10 cellular contexts compared by ENCODE assay signal in genomic region chr2:235611756-235612155, GRCh38.
"Had no signal": no experiment of that assay in that cellular context is flagged by ENCODE, and none has a peak within 500 bp of the region (broad histone marks: within the 10 kb centered on the region; RNA-seq: fewer than 3 reads in every experiment).

No MANE protein-coding gene starts in this region.

- H3K4me3 Mint-ChIP-seq: activated CD4-positive, alpha-beta memory T cell treated with anti-CD3 and anti-CD28 coated beads for 36 hours; activated naive CD4-positive, alpha-beta T cell treated with anti-CD3 and anti-CD28 coated beads for 36 hours; naive thymus-derived CD8-positive, alpha-beta T cell; stimulated activated naive CD8-positive, alpha-beta T cell treated with anti-CD3 and anti-CD28 coated beads, Interleukin-15, Interleukin-2, amounts not matched to agents 100 ng/mL and 50 ng/mL, for 24 hours; T-helper 2 cell treated with Interferon-gamma antibody and Interleukin-4, amounts not matched to agents 5 μg/mL and 100 μg/mL, for 36 hours had no signal

- H3K9me3 ChIP-seq: heart right ventricle, thoracic aorta had no signal

- H3K4me3 ChIP-seq: cardiac muscle cell, heart right ventricle, thoracic aorta had no signal

- H3K36me3 Mint-ChIP-seq: activated CD4-positive, alpha-beta memory T cell treated with anti-CD3 and anti-CD28 coated beads for 36 hours; naive thymus-derived CD8-positive, alpha-beta T cell had no signal

- H3K27ac ChIP-seq: cardiac muscle cell, heart right ventricle, thoracic aorta had no signal

- H3K9me3 Mint-ChIP-seq: activated CD4-positive, alpha-beta memory T cell treated with anti-CD3 and anti-CD28 coated beads for 36 hours; activated naive CD4-positive, alpha-beta T cell treated with anti-CD3 and anti-CD28 coated beads for 36 hours; naive thymus-derived CD8-positive, alpha-beta T cell; stimulated activated naive CD8-positive, alpha-beta T cell treated with anti-CD3 and anti-CD28 coated beads, Interleukin-15, Interleukin-2, amounts not matched to agents 100 ng/mL and 50 ng/mL, for 24 hours; T-helper 2 cell treated with Interferon-gamma antibody and Interleukin-4, amounts not matched to agents 5 μg/mL and 100 μg/mL, for 36 hours had no signal

- H3K27ac Mint-ChIP-seq: activated CD4-positive, alpha-beta memory T cell treated with anti-CD3 and anti-CD28 coated beads for 36 hours; activated naive CD4-positive, alpha-beta T cell treated with anti-CD3 and anti-CD28 coated beads for 36 hours; naive thymus-derived CD8-positive, alpha-beta T cell; stimulated activated naive CD8-positive, alpha-beta T cell treated with anti-CD3 and anti-CD28 coated beads, Interleukin-15, Interleukin-2, amounts not matched to agents 100 ng/mL and 50 ng/mL, for 24 hours; T-helper 2 cell treated with Interferon-gamma antibody and Interleukin-4, amounts not matched to agents 5 μg/mL and 100 μg/mL, for 36 hours had no signal

- H3K27me3 ChIP-seq: cardiac muscle cell, heart right ventricle had no signal

- ATAC-seq: heart right ventricle; naive thymus-derived CD8-positive, alpha-beta T cell had no signal

- DNase-seq: activated CD4-positive, alpha-beta memory T cell treated with anti-CD3 and anti-CD28 coated beads for 36 hours; activated naive CD4-positive, alpha-beta T cell treated with anti-CD3 and anti-CD28 coated beads for 36 hours; effector CD4-positive, alpha-beta T cell; heart right ventricle; naive thymus-derived CD8-positive, alpha-beta T cell; stimulated activated CD4-positive, alpha-beta T cell treated with anti-CD3 and anti-CD28 coated beads, Interleukin-4, amount 100 ng/mL, for 24 hours had no signal

- H3K36me3 ChIP-seq: cardiac muscle cell, heart right ventricle, thoracic aorta had no signal
